1 cellular context compared by ENCODE assay signal in the genomic region with DNA sequence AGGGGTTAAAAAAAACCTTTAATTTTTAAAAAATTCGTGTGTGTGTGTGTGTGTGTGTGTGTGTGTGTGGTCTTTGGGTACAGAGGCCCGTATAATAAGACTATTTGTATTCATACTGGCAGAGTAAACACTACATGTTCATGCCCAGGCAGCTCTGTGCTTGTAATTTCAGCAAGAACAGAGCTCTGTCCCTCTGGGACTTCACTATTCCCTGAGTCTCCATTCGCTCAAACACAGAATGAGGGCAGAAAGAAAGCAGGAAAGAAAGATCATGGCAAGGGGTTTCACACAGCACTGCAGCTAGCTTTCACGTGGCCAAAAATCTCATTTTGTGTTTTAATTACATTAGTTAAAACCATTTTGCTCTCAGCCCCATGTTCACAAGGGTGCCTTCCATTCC.
TF ChIP-seq lines count a peak whose summit lies in the region.

No MANE protein-coding gene starts in this region.

TF ChIP-seq in GM23338, 12 proteins besides CTCF, POLR2A, EP300 and RAD21:
- TF ChIP-seq, protein P1, sequence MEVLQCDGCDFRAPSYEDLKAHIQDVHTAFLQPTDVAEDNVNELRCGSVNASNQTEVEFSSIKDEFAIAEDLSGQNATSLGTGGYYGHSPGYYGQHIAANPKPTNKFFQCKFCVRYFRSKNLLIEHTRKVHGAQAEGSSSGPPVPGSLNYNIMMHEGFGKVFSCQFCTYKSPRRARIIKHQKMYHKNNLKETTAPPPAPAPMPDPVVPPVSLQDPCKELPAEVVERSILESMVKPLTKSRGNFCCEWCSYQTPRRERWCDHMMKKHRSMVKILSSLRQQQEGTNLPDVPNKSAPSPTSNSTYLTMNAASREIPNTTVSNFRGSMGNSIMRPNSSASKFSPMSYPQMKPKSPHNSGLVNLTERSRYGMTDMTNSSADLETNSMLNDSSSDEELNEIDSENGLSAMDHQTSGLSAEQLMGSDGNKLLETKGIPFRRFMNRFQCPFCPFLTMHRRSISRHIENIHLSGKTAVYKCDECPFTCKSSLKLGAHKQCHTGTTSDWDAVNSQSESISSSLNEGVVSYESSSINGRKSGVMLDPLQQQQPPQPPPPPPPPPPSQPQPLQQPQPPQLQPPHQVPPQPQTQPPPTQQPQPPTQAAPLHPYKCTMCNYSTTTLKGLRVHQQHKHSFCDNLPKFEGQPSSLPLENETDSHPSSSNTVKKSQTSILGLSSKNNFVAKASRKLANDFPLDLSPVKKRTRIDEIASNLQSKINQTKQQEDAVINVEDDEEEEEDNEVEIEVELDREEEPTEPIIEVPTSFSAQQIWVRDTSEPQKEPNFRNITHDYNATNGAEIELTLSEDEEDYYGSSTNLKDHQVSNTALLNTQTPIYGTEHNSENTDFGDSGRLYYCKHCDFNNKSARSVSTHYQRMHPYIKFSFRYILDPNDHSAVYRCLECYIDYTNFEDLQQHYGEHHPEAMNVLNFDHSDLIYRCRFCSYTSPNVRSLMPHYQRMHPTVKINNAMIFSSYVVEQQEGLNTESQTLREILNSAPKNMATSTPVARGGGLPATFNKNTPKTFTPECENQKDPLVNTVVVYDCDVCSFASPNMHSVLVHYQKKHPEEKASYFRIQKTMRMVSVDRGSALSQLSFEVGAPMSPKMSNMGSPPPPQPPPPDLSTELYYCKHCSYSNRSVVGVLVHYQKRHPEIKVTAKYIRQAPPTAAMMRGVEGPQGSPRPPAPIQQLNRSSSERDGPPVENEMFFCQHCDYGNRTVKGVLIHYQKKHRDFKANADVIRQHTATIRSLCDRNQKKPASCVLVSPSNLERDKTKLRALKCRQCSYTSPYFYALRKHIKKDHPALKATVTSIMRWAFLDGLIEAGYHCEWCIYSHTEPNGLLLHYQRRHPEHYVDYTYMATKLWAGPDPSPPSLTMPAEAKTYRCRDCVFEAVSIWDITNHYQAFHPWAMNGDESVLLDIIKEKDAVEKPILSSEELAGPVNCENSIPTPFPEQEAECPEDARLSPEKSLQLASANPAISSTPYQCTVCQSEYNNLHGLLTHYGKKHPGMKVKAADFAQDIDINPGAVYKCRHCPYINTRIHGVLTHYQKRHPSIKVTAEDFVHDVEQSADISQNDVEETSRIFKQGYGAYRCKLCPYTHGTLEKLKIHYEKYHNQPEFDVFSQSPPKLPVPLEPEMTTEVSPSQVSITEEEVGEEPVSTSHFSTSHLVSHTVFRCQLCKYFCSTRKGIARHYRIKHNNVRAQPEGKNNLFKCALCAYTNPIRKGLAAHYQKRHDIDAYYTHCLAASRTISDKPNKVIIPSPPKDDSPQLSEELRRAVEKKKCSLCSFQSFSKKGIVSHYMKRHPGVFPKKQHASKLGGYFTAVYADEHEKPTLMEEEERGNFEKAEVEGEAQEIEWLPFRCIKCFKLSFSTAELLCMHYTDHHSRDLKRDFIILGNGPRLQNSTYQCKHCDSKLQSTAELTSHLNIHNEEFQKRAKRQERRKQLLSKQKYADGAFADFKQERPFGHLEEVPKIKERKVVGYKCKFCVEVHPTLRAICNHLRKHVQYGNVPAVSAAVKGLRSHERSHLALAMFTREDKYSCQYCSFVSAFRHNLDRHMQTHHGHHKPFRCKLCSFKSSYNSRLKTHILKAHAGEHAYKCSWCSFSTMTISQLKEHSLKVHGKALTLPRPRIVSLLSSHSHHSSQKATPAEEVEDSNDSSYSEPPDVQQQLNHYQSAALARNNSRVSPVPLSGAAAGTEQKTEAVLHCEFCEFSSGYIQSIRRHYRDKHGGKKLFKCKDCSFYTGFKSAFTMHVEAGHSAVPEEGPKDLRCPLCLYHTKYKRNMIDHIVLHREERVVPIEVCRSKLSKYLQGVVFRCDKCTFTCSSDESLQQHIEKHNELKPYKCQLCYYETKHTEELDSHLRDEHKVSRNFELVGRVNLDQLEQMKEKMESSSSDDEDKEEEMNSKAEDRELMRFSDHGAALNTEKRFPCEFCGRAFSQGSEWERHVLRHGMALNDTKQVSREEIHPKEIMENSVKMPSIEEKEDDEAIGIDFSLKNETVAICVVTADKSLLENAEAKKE (CRISPR knock-in tag; IDR thresholded peaks at IDR 0.05), result no peak
- TF ChIP-seq POLR2AphosphoS5 (IDR thresholded peaks at IDR 0.05; ENCODE audit: low read depth) (no peak), REST (IDR thresholded peaks at IDR 0.05; ENCODE audit: unreplicated experiment) (no peak)
